1 cellular context compared by ENCODE assay signal in genomic region chr15:40754883-40755815, GRCh38.
TF ChIP-seq lines count a peak whose summit lies in the region.

Gene RMDN3, minus strand, starts transcription at chr15:40755254. Its CDS starts 471 bp downstream, at chr15:40754783.

TF ChIP-seq in HCT116, 20 proteins besides CTCF, POLR2A, EP300 and RAD21 (continued from another document):
- TF ChIP-seq JUND (IDR thresholded peaks at IDR 0.05) (no peak), ATF3 (IDR thresholded peaks at IDR 0.05) (no peak), SP1 (IDR thresholded peaks at IDR 0.05; ENCODE audit: low read depth) (peak; percentile 76), CBX3 (IDR thresholded peaks at IDR 0.05; ENCODE audit: low read depth) (no peak), EZH2phosphoT487 (IDR thresholded peaks at IDR 0.05; ENCODE audit: borderline replicate concordance) (no peak), ZBTB33 (IDR thresholded peaks at IDR 0.05; ENCODE audit: extremely low read depth, insufficient replicate concordance, low read length) (no peak), TCF7L2 (IDR thresholded peaks at IDR 0.05; ENCODE audit: borderline replicate concordance, extremely low read depth, insufficient read depth, insufficient read length) (no peak), SRF (IDR thresholded peaks at IDR 0.05; ENCODE audit: low read depth) (peak; percentile 95)
TF ChIP-seq in HCT116: peak in this region for 6.
